Comparison of ENCODE assay signal across 9 cellular contexts in the genomic region with DNA sequence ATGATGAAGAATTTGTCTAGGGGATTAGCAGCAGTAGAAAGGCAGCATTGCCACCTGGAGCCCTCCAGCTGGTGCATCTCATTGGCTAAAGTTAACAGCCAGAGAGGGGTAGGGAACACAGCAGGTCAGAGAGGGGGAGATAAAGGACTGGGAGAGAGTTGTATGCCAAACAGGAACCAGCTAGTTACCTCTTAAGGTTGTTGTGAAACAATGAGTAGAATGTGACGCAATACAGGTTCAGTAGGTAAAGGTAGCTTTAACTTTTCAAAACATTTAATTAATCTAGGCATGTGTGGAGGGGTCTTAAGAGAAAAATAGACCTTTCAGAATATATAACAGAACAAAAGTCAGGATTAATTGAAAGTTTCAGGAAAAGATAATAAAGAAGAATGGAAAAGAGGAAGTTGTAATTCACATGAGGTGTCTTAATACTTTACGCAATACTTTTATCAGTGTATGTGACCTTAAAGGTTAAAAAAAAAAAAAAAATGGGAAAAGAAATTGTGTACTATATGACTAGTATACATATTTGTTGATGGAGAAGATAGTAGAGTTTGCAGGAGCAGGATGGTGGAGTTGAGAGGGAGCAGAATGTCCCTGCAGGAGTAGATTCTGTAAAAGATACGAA. TPM values are rescaled to one million over a fixed set of nuclear protein-coding genes. Genes with fewer than 3 reads are reported as not detected.
DNase-seq lines count a peak whose midpoint lies in the region; ATAC-seq and TF ChIP-seq lines count a peak whose summit lies in the region.
"Had no signal": no experiment of that assay in that cellular context is flagged by ENCODE, and none has a peak within 500 bp of the region (broad histone marks: within the 10 kb centered on the region; RNA-seq: fewer than 3 reads in every experiment).

No MANE protein-coding gene starts in this region.

- ATAC-seq in Right ventricle myocardium inferior (no peak), upper lobe of right lung (peak; percentile 86)

- intact Hi-C loops in Right ventricle myocardium inferior (cut with DNase I) = no loop called here
- intact Hi-C loops in upper lobe of right lung (cut with DNase I) = no loop called here
- intact Hi-C loops in dorsolateral prefrontal cortex (cut with DNase I) = no loop called here

- TF ChIP-seq EP300 in suprapubic skin (IDR thresholded peaks at IDR 0.05) = no peak

- H3K9me3 ChIP-seq in cardiac muscle cell (ENCODE audit: low read depth) = no peaks in the 10 kb centered on the region
- H3K9me3 ChIP-seq in upper lobe of right lung = no peaks in the 10 kb centered on the region
- H3K9me3 ChIP-seq in suprapubic skin = no peaks in the 10 kb centered on the region

- H3K27me3 ChIP-seq in cardiac muscle cell (no peaks in the 10 kb centered on the region), upper lobe of right lung (no peaks in the 10 kb centered on the region), dorsolateral prefrontal cortex (no peaks in the 10 kb centered on the region), suprapubic skin (no peaks in the 10 kb centered on the region)

- H3K27ac ChIP-seq in cardiac muscle cell (peak overlapping the region; percentile 27), upper lobe of right lung (peak overlapping the region; percentile 55), dorsolateral prefrontal cortex (no peak overlapping the region), suprapubic skin (no peak overlapping the region)

- no peak overlapping the region for H3K4me3 ChIP-seq in cardiac muscle cell
- H3K4me3 ChIP-seq in upper lobe of right lung = no peak overlapping the region
- H3K4me3 ChIP-seq in dorsolateral prefrontal cortex = no peak overlapping the region
- no peak overlapping the region for H3K4me3 ChIP-seq in suprapubic skin

- peaks cover 44% of the 10 kb centered on the region for H3K36me3 ChIP-seq in cardiac muscle cell
- H3K36me3 ChIP-seq in upper lobe of right lung = peaks cover 67% of the 10 kb centered on the region
- H3K36me3 ChIP-seq in suprapubic skin = peaks cover 43% of the 10 kb centered on the region

- H3K4me1 ChIP-seq in cardiac muscle cell (ENCODE audit: low read depth) (peaks cover 8% of the 10 kb centered on the region), upper lobe of right lung (peaks cover 45% of the 10 kb centered on the region), suprapubic skin (peaks cover 11% of the 10 kb centered on the region)

- TF ChIP-seq CTCF in cardiac muscle cell (IDR thresholded peaks at IDR 0.05; ENCODE audit: low read depth, low read length) (no peak), upper lobe of right lung (IDR thresholded peaks at IDR 0.05) (no peak), dorsolateral prefrontal cortex (IDR thresholded peaks at IDR 0.05 in 54 of 56, conservative IDR thresholded peaks at IDR 0.05 in 2 of 56; ENCODE audit: low read depth in 1 of 56, partially characterized antibody in 56 of 56) (no peak), suprapubic skin (IDR thresholded peaks at IDR 0.05) (no peak)

- TF ChIP-seq POLR2A in suprapubic skin (IDR thresholded peaks at IDR 0.05) = no peak

- 71% methylated on average over 3 of the region's 3 CpGs for WGBS in suprapubic skin

- DNase-seq in cardiac muscle cell (ENCODE audit: low read depth in 1 of 2, low spot score in 1 of 2) = no peak
- DNase-seq in Right ventricle myocardium inferior (ENCODE audit: missing footprints) = no peak
- peak; percentile 87 for DNase-seq in OCI-M1 (lab: John Stamatoyannopoulos, UW)
- peak; percentile 75 for DNase-seq in iPS DF 4.7 (ENCODE audit: extremely low read depth, low spot score)
- no peak for DNase-seq in upper lobe of right lung
- DNase-seq in dorsolateral prefrontal cortex = no peak
- no peak for DNase-seq in EL
- DNase-seq in suprapubic skin (ENCODE audit: low spot score in 2 of 2) = no peak
- DNase-seq: DMS79 had no signal

RNA-seq across cellular contexts. Expression of a gene that starts 14.3 kb away (rescaled TPM):
- 28.1 and 42.9 TPM in 2 replicates for total RNA-seq in cardiac muscle cell
- polyA plus RNA-seq in cardiac muscle cell = 24.2 and 37.3 TPM in 2 replicates
- 32.8 TPM for total RNA-seq in Right ventricle myocardium inferior
- 67.1 TPM for total RNA-seq in upper lobe of right lung
- 10 to 100 TPM; 40.2 to 79.9 (median 55.3) TPM for total RNA-seq in dorsolateral prefrontal cortex
- 10 to 100 TPM; 18.2 to 98.8 (median 33.1) TPM for total RNA-seq in suprapubic skin

Comparison
In these comparisons a context has a peak if more than half of its experiments do, and no peak if none do; other contexts are left out.
1. DNase-seq: peak in OCI-M1 (single experiment) and iPS DF 4.7 (single experiment); none in cardiac muscle cell (0 of 2), Right ventricle myocardium inferior (single experiment), upper lobe of right lung (single experiment), dorsolateral prefrontal cortex (0 of 10), EL (single experiment) and suprapubic skin (0 of 2).
2. H3K27ac ChIP-seq: peak in cardiac muscle cell (single experiment) and upper lobe of right lung (single experiment); none in dorsolateral prefrontal cortex (0 of 59) and suprapubic skin (single experiment).